Comparison of ENCODE assay signal across 8 cellular contexts in genomic region chr3:177835008-177835407, GRCh38.
DNase-seq lines count a peak whose midpoint lies in the region; TF ChIP-seq lines count a peak whose summit lies in the region.

No MANE protein-coding gene starts in this region.

- TF ChIP-seq EP300 in Ishikawa (IDR thresholded peaks at IDR 0.05; ENCODE audit: borderline replicate concordance), result peak; percentile 25; the same call in 1 of the 2 replicates

- H3K4me3 ChIP-seq in SK-N-MC (no peak overlapping the region), foreskin fibroblast (ENCODE audit: low read depth in 1 of 2, low read length in 2 of 2) (no peak overlapping the region)

- no peak overlapping the region for H3K27ac ChIP-seq in SK-N-MC

- TF ChIP-seq CTCF in foreskin fibroblast (IDR thresholded peaks at IDR 0.05; ENCODE audit: low read depth, low read length), result no peak

- H3K36me3 ChIP-seq in SK-N-MC (ENCODE audit: insufficient read depth, low read length), result no peaks in the 10 kb centered on the region

- H3K9me3 ChIP-seq in SK-N-MC (ENCODE audit: low read depth, low read length), result no peaks in the 10 kb centered on the region

- H3K9ac ChIP-seq in SK-N-MC (ENCODE audit: insufficient read length), result no peak overlapping the region

- no peak for TF ChIP-seq RAD21 in Ishikawa (IDR thresholded peaks at IDR 0.05; ENCODE audit: low read depth)

- DNase-seq in AG08396 (ENCODE audit: low spot score), result peak; percentile 29
- DNase-seq in SK-N-MC (ENCODE audit: low read depth, low spot score), result peak; percentile 57
- peak; percentile 98 for DNase-seq in foreskin fibroblast
- no peak for DNase-seq in NCI-H1092 (lab: John Stamatoyannopoulos, UW)
- no peak for DNase-seq in NCI-H2029 (lab: John Stamatoyannopoulos, UW)
- DNase-seq in activated CD4-positive, CD25-positive, alpha-beta regulatory T cell (lab: John Stamatoyannopoulos, UW), result no peak
- no peak for DNase-seq in DMS79 treated with DMSO at 0.1 percent for 48 hours (lab: John Stamatoyannopoulos, UW)

TF ChIP-seq in Ishikawa, 13 proteins besides CTCF, POLR2A, EP300 and RAD21:
- TF ChIP-seq TCF12 (IDR thresholded peaks at IDR 0.05; ENCODE audit: low read depth) (no peak), CEBPB (IDR thresholded peaks at IDR 0.05) (no peak), ZBTB7A (IDR thresholded peaks at IDR 0.05; ENCODE audit: low read depth) (no peak), USF1 (IDR thresholded peaks at IDR 0.05) (no peak)

Comparison
In these comparisons a context has a peak if more than half of its experiments do, and no peak if none do; other contexts are left out.
1. DNase-seq: peak in AG08396 (single experiment), SK-N-MC (single experiment) and foreskin fibroblast (2 of 2); none in NCI-H1092 (single experiment), NCI-H2029 (single experiment), activated CD4-positive, CD25-positive, alpha-beta regulatory T cell (0 of 4) and DMS79 treated with DMSO at 0.1 percent for 48 hours (single experiment).